In genomic region chr13:113367020-113367560, GRCh38 we compare ENCODE assay signal across 26 cellular contexts. TPM values are rescaled to one million over a fixed set of nuclear protein-coding genes. Genes with fewer than 3 reads are reported as not detected.
DNase-seq lines count a peak whose midpoint lies in the region; ATAC-seq and TF ChIP-seq lines count a peak whose summit lies in the region.
"Had no signal": no experiment of that assay in that cellular context is flagged by ENCODE, and none has a peak within 500 bp of the region (broad histone marks: within the 10 kb centered on the region; RNA-seq: fewer than 3 reads in every experiment).

No MANE protein-coding gene starts in this region.

- 68 to 85% methylated on average over 15 of the region's 15 CpGs for WGBS in sigmoid colon, 2 donors

- no peak for TF ChIP-seq POLR2A in sigmoid colon (IDR thresholded peaks at IDR 0.05)

- no peak for TF ChIP-seq EP300 in sigmoid colon (IDR thresholded peaks at IDR 0.05)

- H3K4me1 ChIP-seq in HEK293 (ENCODE audit: control insufficient read depth, insufficient read depth, low read length) (no peaks in the 10 kb centered on the region), sigmoid colon (peaks cover 3 to 24% (median 18%) of the 10 kb centered on the region in 4 donors)
- H3K4me1 ChIP-seq: BE2C, SJCRH30 had no signal

- H3K9me3 Mint-ChIP-seq in activated CD4-positive, alpha-beta memory T cell treated with anti-CD3 and anti-CD28 coated beads, Interleukin-2, amount 10 ng/mL, durations not matched to agents 7 days and 5 days = no peaks in the 10 kb centered on the region
- no peaks in the 10 kb centered on the region for H3K9me3 Mint-ChIP-seq in activated CD4-positive, alpha-beta memory T cell treated with anti-CD3 and anti-CD28 coated beads for 36 hours

- DNase-seq in activated CD4-positive, alpha-beta memory T cell treated with anti-CD3 and anti-CD28 coated beads, Interleukin-2, amount 10 ng/mL, durations not matched to agents 7 days and 5 days = peak; percentile 9
- DNase-seq in activated CD4-positive, alpha-beta memory T cell treated with anti-CD3 and anti-CD28 coated beads for 36 hours = no peak
- DNase-seq in left lobe of liver (ENCODE audit: low spot score) = peak; percentile 35
- peak; percentile 36 for DNase-seq in sigmoid colon
- no peak for DNase-seq in stimulated activated naive CD8-positive, alpha-beta T cell treated with anti-CD3 and anti-CD28 coated beads, Interleukin-15, Interleukin-2, amounts not matched to agents 100 U/mL and 50 U/mL, for 24 hours
- DNase-seq: ACHN; BE2C; Calu3; CD8-positive, alpha-beta memory T cell; DMS79 treated with DMSO at 0.1 percent for 48 hours; Karpas-422; NCI-H1092; NCI-H1417 treated with DMSO at 0.1 percent for 48 hours; NCI-H1694 treated with DMSO at 0.1 percent for 48 hours; NCI-H2081 treated with DMSO at 0.1 percent for 48 hours; NCI-H2171; NCI-H345; NCI-H510A treated with DMSO at 0.1 percent for 48 hours; SJCRH30 had no signal

- intact Hi-C loops in activated CD4-positive, alpha-beta memory T cell treated with anti-CD3 and anti-CD28 coated beads for 36 hours (cut with micrococcal nuclease) = no loop called here
- intact Hi-C loops in sigmoid colon (cut with DNase I) = no loop called here

- no peak overlapping the region for H3K27ac ChIP-seq in HEK293 (ENCODE audit: extremely low read depth, low read depth, low read length)
- H3K27ac ChIP-seq in sigmoid colon = no peak overlapping the region
- H3K27ac ChIP-seq: 22Rv1, SJCRH30 had no signal

- H3K36me3 Mint-ChIP-seq in activated CD4-positive, alpha-beta memory T cell treated with anti-CD3 and anti-CD28 coated beads, Interleukin-2, amount 10 ng/mL, durations not matched to agents 7 days and 5 days (ENCODE audit: low read depth) = no peaks in the 10 kb centered on the region
- H3K36me3 Mint-ChIP-seq in activated CD4-positive, alpha-beta memory T cell treated with anti-CD3 and anti-CD28 coated beads for 36 hours = no peaks in the 10 kb centered on the region
- H3K36me3 Mint-ChIP-seq: CD8-positive, alpha-beta memory T cell had no signal

- no peak overlapping the region for H3K4me3 Mint-ChIP-seq in activated CD4-positive, alpha-beta memory T cell treated with anti-CD3 and anti-CD28 coated beads, Interleukin-2, amount 10 ng/mL, durations not matched to agents 7 days and 5 days
- H3K4me3 Mint-ChIP-seq in activated CD4-positive, alpha-beta memory T cell treated with anti-CD3 and anti-CD28 coated beads for 36 hours = no peak overlapping the region
- H3K4me3 Mint-ChIP-seq: CD14-positive monocyte; CD8-positive, alpha-beta memory T cell had no signal

- H3K27me3 Mint-ChIP-seq in activated CD4-positive, alpha-beta memory T cell treated with anti-CD3 and anti-CD28 coated beads, Interleukin-2, amount 10 ng/mL, durations not matched to agents 7 days and 5 days = peaks cover 10% of the 10 kb centered on the region
- H3K27me3 Mint-ChIP-seq in activated CD4-positive, alpha-beta memory T cell treated with anti-CD3 and anti-CD28 coated beads for 36 hours = peaks cover 15% of the 10 kb centered on the region

- no peaks in the 10 kb centered on the region for H3K9me3 ChIP-seq in HEK293 (ENCODE audit: control insufficient read depth, insufficient read depth, low read depth, low read length)
- H3K9me3 ChIP-seq in sigmoid colon = no peaks in the 10 kb centered on the region
- H3K9me3 ChIP-seq: BE2C, HAP-1, SJCRH30 had no signal

- H3K27me3 ChIP-seq in sigmoid colon = no peaks in the 10 kb centered on the region
- H3K27me3 ChIP-seq: SJCRH30 had no signal

- no peak overlapping the region for H3K27ac Mint-ChIP-seq in activated CD4-positive, alpha-beta memory T cell treated with anti-CD3 and anti-CD28 coated beads, Interleukin-2, amount 10 ng/mL, durations not matched to agents 7 days and 5 days
- no peak overlapping the region for H3K27ac Mint-ChIP-seq in activated CD4-positive, alpha-beta memory T cell treated with anti-CD3 and anti-CD28 coated beads for 36 hours
- H3K27ac Mint-ChIP-seq: CD14-positive monocyte; CD8-positive, alpha-beta memory T cell had no signal

- H3K4me3 ChIP-seq in HEK293 (ENCODE audit: low read depth, low read length) = no peak overlapping the region
- no peak overlapping the region for H3K4me3 ChIP-seq in sigmoid colon
- H3K4me3 ChIP-seq: HAP-1, SJCRH30 had no signal

- H3K36me3 ChIP-seq in HEK293 (ENCODE audit: control insufficient read depth in 2 of 2, insufficient read depth in 1 of 2, low read length in 2 of 2) (no peaks in the 10 kb centered on the region), sigmoid colon (no peaks in the 10 kb centered on the region)
- H3K36me3 ChIP-seq: BE2C, SJCRH30 had no signal

- H3K4me1 Mint-ChIP-seq in activated CD4-positive, alpha-beta memory T cell treated with anti-CD3 and anti-CD28 coated beads, Interleukin-2, amount 10 ng/mL, durations not matched to agents 7 days and 5 days = peaks cover 3% of the 10 kb centered on the region
- no peaks in the 10 kb centered on the region for H3K4me1 Mint-ChIP-seq in activated CD4-positive, alpha-beta memory T cell treated with anti-CD3 and anti-CD28 coated beads for 36 hours (ENCODE audit: low read depth)

- POLR2A ChIA-PET in activated CD4-positive, alpha-beta memory T cell treated with anti-CD3 and anti-CD28 coated beads, Interleukin-2, amount 10 ng/mL, durations not matched to agents 7 days and 5 days (lab: Charles Lee) = no interaction called here
- POLR2A ChIA-PET in activated CD4-positive, alpha-beta memory T cell treated with anti-CD3 and anti-CD28 coated beads for 36 hours (lab: Charles Lee) = no interaction called here
- POLR2A ChIA-PET in HEK293 (lab: Yijun Ruan, JAX) = no interaction called here

- CTCF ChIA-PET in activated CD4-positive, alpha-beta memory T cell treated with anti-CD3 and anti-CD28 coated beads, Interleukin-2, amount 10 ng/mL, durations not matched to agents 7 days and 5 days (lab: Charles Lee) = interaction anchor here (0.6 kb wide), 2 partner anchors 12 to 771 kb away, joined by 4 to 6 read pairs; no protein-coding TSS in a partner anchor
- CTCF ChIA-PET in activated CD4-positive, alpha-beta memory T cell treated with anti-CD3 and anti-CD28 coated beads for 36 hours (lab: Charles Lee) = no interaction called here
- CTCF ChIA-PET in HEK293 (lab: Yijun Ruan, JAX) = interaction anchor here (0.7 kb wide), 1 partner anchor 24 kb away, joined by 4 read pairs; no protein-coding TSS in a partner anchor

- no peak for TF ChIP-seq CTCF in HEK293 (tag by site-specific recombination; IDR thresholded peaks at IDR 0.05)
- TF ChIP-seq CTCF in sigmoid colon (IDR thresholded peaks at IDR 0.05) = no peak

- no peak for ATAC-seq in left lobe of liver
- no peak for ATAC-seq in HG03354 (IDR thresholded peaks at IDR 0.05; ENCODE audit: poor library complexity, severe bottlenecking, unreplicated experiment)
- no peak for ATAC-seq in HG03571 (IDR thresholded peaks at IDR 0.05; ENCODE audit: unreplicated experiment)
- no peak for ATAC-seq in stimulated activated naive CD8-positive, alpha-beta T cell treated with anti-CD3 and anti-CD28 coated beads, Interleukin-15, Interleukin-2, amounts not matched to agents 100 U/mL and 50 U/mL, for 24 hours
- ATAC-seq: SK-N-SH treated with all-trans-retinoic acid at 6 μM for 48 hours had no signal

TF ChIP-seq in HEK293, 187 proteins besides CTCF, POLR2A, EP300 and RAD21:
- TF ChIP-seq ZNF19 (tag by site-specific recombination; IDR thresholded peaks at IDR 0.05; ENCODE audit: low read depth) (no peak), BCL11B (tag by site-specific recombination; IDR thresholded peaks at IDR 0.05; ENCODE audit: low read depth) (no peak), ZIC2 (tag by site-specific recombination; IDR thresholded peaks at IDR 0.05) (peak; percentile 8; the same call in 1 of the 2 replicates), ZNF549 (tag by site-specific recombination; IDR thresholded peaks at IDR 0.05) (no peak)
- TF ChIP-seq, protein P1, sequence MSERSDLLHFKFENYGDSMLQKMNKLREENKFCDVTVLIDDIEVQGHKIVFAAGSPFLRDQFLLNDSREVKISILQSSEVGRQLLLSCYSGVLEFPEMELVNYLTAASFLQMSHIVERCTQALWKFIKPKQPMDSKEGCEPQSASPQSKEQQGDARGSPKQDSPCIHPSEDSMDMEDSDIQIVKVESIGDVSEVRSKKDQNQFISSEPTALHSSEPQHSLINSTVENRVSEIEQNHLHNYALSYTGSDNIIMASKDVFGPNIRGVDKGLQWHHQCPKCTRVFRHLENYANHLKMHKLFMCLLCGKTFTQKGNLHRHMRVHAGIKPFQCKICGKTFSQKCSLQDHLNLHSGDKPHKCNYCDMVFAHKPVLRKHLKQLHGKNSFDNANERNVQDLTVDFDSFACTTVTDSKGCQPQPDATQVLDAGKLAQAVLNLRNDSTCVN (tag by site-specific recombination; optimal IDR thresholded peaks at IDR 0.05) = no peak

RNA-seq across cellular contexts. Expression of gene GRTP1, which starts 3.2 kb away (rescaled TPM):
- under 1 TPM in 1 of 2 experiments, not detected in 1; 0.20 TPM for total RNA-seq in activated CD4-positive, alpha-beta memory T cell treated with anti-CD3 and anti-CD28 coated beads, Interleukin-2, amount 10 ng/mL, durations not matched to agents 7 days and 5 days
- under 1 TPM; 0.44 to 0.59 TPM for total RNA-seq in activated CD4-positive, alpha-beta memory T cell treated with anti-CD3 and anti-CD28 coated beads for 36 hours
- total RNA-seq in left lobe of liver (38.3 TPM), sigmoid colon (1 to 10 TPM; 6.7 to 9.9 (median 8.3) TPM)
- polyA plus RNA-seq in sigmoid colon = 10 to 100 TPM; 29.3 to 52.5 (median 39.6) TPM
- total RNA-seq: CD8-positive, alpha-beta memory T cell had no signal
- polyA plus RNA-seq: CD14-positive monocyte; CD8-positive, alpha-beta memory T cell had no signal

Comparison
In these comparisons a context has a peak if more than half of its experiments do, and no peak if none do; other contexts are left out.
1. DNase-seq: peak in activated CD4-positive, alpha-beta memory T cell treated with anti-CD3 and anti-CD28 coated beads, Interleukin-2, amount 10 ng/mL, durations not matched to agents 7 days and 5 days (single experiment), left lobe of liver (single experiment) and sigmoid colon (single experiment); none in activated CD4-positive, alpha-beta memory T cell treated with anti-CD3 and anti-CD28 coated beads for 36 hours (single experiment) and stimulated activated naive CD8-positive, alpha-beta T cell treated with anti-CD3 and anti-CD28 coated beads, Interleukin-15, Interleukin-2, amounts not matched to agents 100 U/mL and 50 U/mL, for 24 hours (single experiment).
2. RNA of gene GRTP1, which starts 3.2 kb away (total RNA-seq): 38.3 TPM in left lobe of liver (single experiment) and 6.7 to 9.9 TPM in sigmoid colon; 0.44 to 0.59 TPM in activated CD4-positive, alpha-beta memory T cell treated with anti-CD3 and anti-CD28 coated beads for 36 hours and 0.20 TPM in activated CD4-positive, alpha-beta memory T cell treated with anti-CD3 and anti-CD28 coated beads, Interleukin-2, amount 10 ng/mL, durations not matched to agents 7 days and 5 days; every median in the first group is over 4 times any median in the second.